8 cellular contexts compared by ENCODE assay signal in genomic region chr12:49358548-49359141, GRCh38. TPM values are rescaled to one million over a fixed set of nuclear protein-coding genes. Genes with fewer than 3 reads are reported as not detected.
DNase-seq lines count a peak whose midpoint lies in the region; ATAC-seq and TF ChIP-seq lines count a peak whose summit lies in the region.

No MANE protein-coding gene starts in this region.

- H3K4me3 ChIP-seq in epithelial cell of esophagus (ENCODE audit: low read length) = no peak overlapping the region

- CTCF ChIA-PET in WTC11 (lab: Charles Lee) = interaction anchor here (0.5 to 6.8 kb wide), 54 partner anchors 8 to 803 kb away, joined by 3 to 141 read pairs (median 4); partner anchors contain the start of genes C1QL4, DNAJC22, FAM186B and KCNH3

- H3K9me3 Mint-ChIP-seq in WTC11 = no peaks in the 10 kb centered on the region

- H3K27ac Mint-ChIP-seq in WTC11 = no peak overlapping the region

- peaks cover 3% of the 10 kb centered on the region; the same call in 1 of the 2 replicates for H3K27me3 Mint-ChIP-seq in WTC11 (ENCODE audit: low read depth)

- DNase-seq in EH (ENCODE audit: low read depth) = peak; percentile 73
- peak; percentile 52 for DNase-seq in NCI-H446 treated with DMSO at 0.1 percent for 48 hours (lab: John Stamatoyannopoulos, UW)
- peak; percentile 67 for DNase-seq in WTC11 (ENCODE audit: low spot score)
- peak; percentile 67 for DNase-seq in epithelial cell of esophagus (ENCODE audit: low read depth)
- peak; percentile 80 for DNase-seq in myocyte (ENCODE audit: low read depth)
- no peak for DNase-seq in T1000 (lab: John Stamatoyannopoulos, UW)

- POLR2A ChIA-PET in WTC11 (lab: Charles Lee) = interaction anchor here (0.9 to 1.2 kb wide), 2 partner anchors 27 to 155 kb away, joined by 3 to 5 read pairs; no protein-coding TSS in a partner anchor

- no peak overlapping the region for H3K4me3 Mint-ChIP-seq in WTC11

- TF ChIP-seq CTCF in WTC11 (IDR thresholded peaks at IDR 0.05) = peak; percentile 65
- TF ChIP-seq CTCF in epithelial cell of esophagus (IDR thresholded peaks at IDR 0.05; ENCODE audit: insufficient read depth, low read depth, low read length, missing control alignments) = peak; percentile 87

- ATAC-seq in HG03175 (IDR thresholded peaks at IDR 0.05; ENCODE audit: unreplicated experiment) (peak; percentile 42), WTC11 (peak; percentile 99), GM21786 (IDR thresholded peaks at IDR 0.05; ENCODE audit: unreplicated experiment) (no peak)

- no peaks in the 10 kb centered on the region for H3K36me3 Mint-ChIP-seq in WTC11

- H3K4me1 Mint-ChIP-seq in WTC11 = no peaks in the 10 kb centered on the region

TF ChIP-seq in WTC11, 78 proteins besides CTCF, POLR2A, EP300 and RAD21:
- no peak for TF ChIP-seq GTF2I (CRISPR knock-in tag; conservative IDR thresholded peaks at IDR 0.05)
- TF ChIP-seq, protein P1, sequence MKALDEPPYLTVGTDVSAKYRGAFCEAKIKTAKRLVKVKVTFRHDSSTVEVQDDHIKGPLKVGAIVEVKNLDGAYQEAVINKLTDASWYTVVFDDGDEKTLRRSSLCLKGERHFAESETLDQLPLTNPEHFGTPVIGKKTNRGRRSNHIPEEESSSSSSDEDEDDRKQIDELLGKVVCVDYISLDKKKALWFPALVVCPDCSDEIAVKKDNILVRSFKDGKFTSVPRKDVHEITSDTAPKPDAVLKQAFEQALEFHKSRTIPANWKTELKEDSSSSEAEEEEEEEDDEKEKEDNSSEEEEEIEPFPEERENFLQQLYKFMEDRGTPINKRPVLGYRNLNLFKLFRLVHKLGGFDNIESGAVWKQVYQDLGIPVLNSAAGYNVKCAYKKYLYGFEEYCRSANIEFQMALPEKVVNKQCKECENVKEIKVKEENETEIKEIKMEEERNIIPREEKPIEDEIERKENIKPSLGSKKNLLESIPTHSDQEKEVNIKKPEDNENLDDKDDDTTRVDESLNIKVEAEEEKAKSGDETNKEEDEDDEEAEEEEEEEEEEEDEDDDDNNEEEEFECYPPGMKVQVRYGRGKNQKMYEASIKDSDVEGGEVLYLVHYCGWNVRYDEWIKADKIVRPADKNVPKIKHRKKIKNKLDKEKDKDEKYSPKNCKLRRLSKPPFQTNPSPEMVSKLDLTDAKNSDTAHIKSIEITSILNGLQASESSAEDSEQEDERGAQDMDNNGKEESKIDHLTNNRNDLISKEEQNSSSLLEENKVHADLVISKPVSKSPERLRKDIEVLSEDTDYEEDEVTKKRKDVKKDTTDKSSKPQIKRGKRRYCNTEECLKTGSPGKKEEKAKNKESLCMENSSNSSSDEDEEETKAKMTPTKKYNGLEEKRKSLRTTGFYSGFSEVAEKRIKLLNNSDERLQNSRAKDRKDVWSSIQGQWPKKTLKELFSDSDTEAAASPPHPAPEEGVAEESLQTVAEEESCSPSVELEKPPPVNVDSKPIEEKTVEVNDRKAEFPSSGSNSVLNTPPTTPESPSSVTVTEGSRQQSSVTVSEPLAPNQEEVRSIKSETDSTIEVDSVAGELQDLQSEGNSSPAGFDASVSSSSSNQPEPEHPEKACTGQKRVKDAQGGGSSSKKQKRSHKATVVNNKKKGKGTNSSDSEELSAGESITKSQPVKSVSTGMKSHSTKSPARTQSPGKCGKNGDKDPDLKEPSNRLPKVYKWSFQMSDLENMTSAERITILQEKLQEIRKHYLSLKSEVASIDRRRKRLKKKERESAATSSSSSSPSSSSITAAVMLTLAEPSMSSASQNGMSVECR (CRISPR knock-in tag; IDR thresholded peaks at IDR 0.05; ENCODE audit: borderline replicate concordance) = no peak
- TF ChIP-seq ZNF263 (CRISPR knock-in tag; IDR thresholded peaks at IDR 0.05; ENCODE audit: low read depth) = no peak
- TF ChIP-seq PRRX2 (CRISPR knock-in tag; IDR thresholded peaks at IDR 0.05) = no peak
- TF ChIP-seq AR (CRISPR knock-in tag; IDR thresholded peaks at IDR 0.05) = no peak
- no peak for TF ChIP-seq ZNF416 (CRISPR knock-in tag; IDR thresholded peaks at IDR 0.05)
- TF ChIP-seq, protein P2, sequence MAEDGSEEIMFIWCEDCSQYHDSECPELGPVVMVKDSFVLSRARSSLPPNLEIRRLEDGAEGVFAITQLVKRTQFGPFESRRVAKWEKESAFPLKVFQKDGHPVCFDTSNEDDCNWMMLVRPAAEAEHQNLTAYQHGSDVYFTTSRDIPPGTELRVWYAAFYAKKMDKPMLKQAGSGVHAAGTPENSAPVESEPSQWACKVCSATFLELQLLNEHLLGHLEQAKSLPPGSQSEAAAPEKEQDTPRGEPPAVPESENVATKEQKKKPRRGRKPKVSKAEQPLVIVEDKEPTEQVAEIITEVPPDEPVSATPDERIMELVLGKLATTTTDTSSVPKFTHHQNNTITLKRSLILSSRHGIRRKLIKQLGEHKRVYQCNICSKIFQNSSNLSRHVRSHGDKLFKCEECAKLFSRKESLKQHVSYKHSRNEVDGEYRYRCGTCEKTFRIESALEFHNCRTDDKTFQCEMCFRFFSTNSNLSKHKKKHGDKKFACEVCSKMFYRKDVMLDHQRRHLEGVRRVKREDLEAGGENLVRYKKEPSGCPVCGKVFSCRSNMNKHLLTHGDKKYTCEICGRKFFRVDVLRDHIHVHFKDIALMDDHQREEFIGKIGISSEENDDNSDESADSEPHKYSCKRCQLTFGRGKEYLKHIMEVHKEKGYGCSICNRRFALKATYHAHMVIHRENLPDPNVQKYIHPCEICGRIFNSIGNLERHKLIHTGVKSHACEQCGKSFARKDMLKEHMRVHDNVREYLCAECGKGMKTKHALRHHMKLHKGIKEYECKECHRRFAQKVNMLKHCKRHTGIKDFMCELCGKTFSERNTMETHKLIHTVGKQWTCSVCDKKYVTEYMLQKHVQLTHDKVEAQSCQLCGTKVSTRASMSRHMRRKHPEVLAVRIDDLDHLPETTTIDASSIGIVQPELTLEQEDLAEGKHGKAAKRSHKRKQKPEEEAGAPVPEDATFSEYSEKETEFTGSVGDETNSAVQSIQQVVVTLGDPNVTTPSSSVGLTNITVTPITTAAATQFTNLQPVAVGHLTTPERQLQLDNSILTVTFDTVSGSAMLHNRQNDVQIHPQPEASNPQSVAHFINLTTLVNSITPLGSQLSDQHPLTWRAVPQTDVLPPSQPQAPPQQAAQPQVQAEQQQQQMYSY (CRISPR knock-in tag; IDR thresholded peaks at IDR 0.05) = peak; percentile 47; the same call in 1 of the 2 replicates

RNA-seq across cellular contexts. Expression of gene SPATS2, which starts 8.6 kb away (rescaled TPM):
- total RNA-seq in WTC11 (2021) (25.9 to 26.9 TPM (median 26.5 TPM) in 3 replicates), myocyte (41.9 and 43.0 TPM in 2 replicates)
- 21.6 TPM for polyA plus RNA-seq in myocyte (2012)

RNA-seq across cellular contexts. Expression of gene DNAJC22, which starts 12.0 kb away (rescaled TPM):
- total RNA-seq in WTC11 (2021) = 0.14 to 0.24 TPM (median 0.23 TPM) in 3 replicates
- total RNA-seq in myocyte = 0.62 and 1.0 TPM in 2 replicates
- polyA plus RNA-seq in myocyte (2012) = 1.0 TPM

RNA-seq across cellular contexts. Expression of gene C1QL4, which starts 21.7 kb away (rescaled TPM):
- 0.92 to 1.2 TPM (median 1.2 TPM) in 3 replicates for total RNA-seq in WTC11 (2021)
- total RNA-seq in myocyte = 37.7 and 119 TPM in 2 replicates
- 6.3 TPM for polyA plus RNA-seq in myocyte (2012)

RNA-seq across cellular contexts. Expression of gene TROAP, which starts 35.6 kb away (rescaled TPM):
- total RNA-seq in WTC11 (2021) (78.5 to 89.2 TPM (median 80.0 TPM) in 3 replicates), myocyte (1.1 TPM in 1 of 2 replicates, not detected in the other)
- polyA plus RNA-seq in myocyte (2012) = 0.25 TPM

Comparison
In these comparisons a context has a peak if more than half of its experiments do, and no peak if none do; other contexts are left out.
1. RNA of gene C1QL4, which starts 21.7 kb away (total RNA-seq): 37.7 to 119 TPM in myocyte; 0.92 to 1.2 TPM in WTC11; every median in the first group is over 10 times any median in the second.